Comparison of ENCODE assay signal across 9 cellular contexts in genomic region chr7:91942312-91942711, GRCh38. TPM values are rescaled to one million over a fixed set of nuclear protein-coding genes. Genes with fewer than 3 reads are reported as not detected.
DNase-seq lines count a peak whose midpoint lies in the region; ATAC-seq and TF ChIP-seq lines count a peak whose summit lies in the region.
"Had no signal": no experiment of that assay in that cellular context is flagged by ENCODE, and none has a peak within 500 bp of the region (broad histone marks: within the 10 kb centered on the region; RNA-seq: fewer than 3 reads in every experiment).

No MANE protein-coding gene starts in this region.

- H3K4me2 ChIP-seq in BLaER1 treated with 17β-estradiol and CSF1 and Interleukin-3, amounts not matched to agents 10 nM and 100 nM, result peak overlapping the region; percentile 80 to 95 (median 85)
- peak overlapping the region; percentile 68 for H3K4me2 ChIP-seq in KMS-11

- no peaks in the 10 kb centered on the region for H3K27me3 Mint-ChIP-seq in central memory CD8-positive, alpha-beta T cell
- H3K27me3 Mint-ChIP-seq in natural killer cell treated with Interleukin-12 subunit alpha and Interleukin-12 subunit beta and Interleukin-15 and Interleukin-18, amount 100 ng/mL, for 72 hours, result peaks cover 0 to 5% of the 10 kb centered on the region in 2 donors

- peak overlapping the region; percentile 92 for H3K4me3 Mint-ChIP-seq in central memory CD8-positive, alpha-beta T cell
- peak overlapping the region; percentile 94 for H3K4me3 Mint-ChIP-seq in natural killer cell treated with Interleukin-12 subunit alpha and Interleukin-12 subunit beta and Interleukin-15 and Interleukin-18, amount 100 ng/mL, for 72 hours

- peaks cover 0 to 51% (median 20%) of the 10 kb centered on the region in 11 experiments; a peak in 13 of 22 replicates for H4K20me1 ChIP-seq in BLaER1 treated with 17β-estradiol and CSF1 and Interleukin-3, amounts not matched to agents 10 nM and 100 nM
- H4K20me1 ChIP-seq in KMS-11 (ENCODE audit: insufficient read depth), result no peaks in the 10 kb centered on the region

- H3K27ac ChIP-seq in BLaER1 treated with 17β-estradiol and CSF1 and Interleukin-3, amounts not matched to agents 10 nM and 100 nM, result peak overlapping the region in 2 of 11 experiments; percentile 86 to 91; a peak in 1 of 22 replicates
- no peak overlapping the region; the same call in 1 of the 2 replicates for H3K27ac ChIP-seq in KMS-11
- H3K27ac ChIP-seq: SJSA1 had no signal

- H3K36me3 Mint-ChIP-seq in central memory CD8-positive, alpha-beta T cell (ENCODE audit: insufficient read depth), result peaks cover 15% of the 10 kb centered on the region
- H3K36me3 Mint-ChIP-seq in natural killer cell treated with Interleukin-12 subunit alpha and Interleukin-12 subunit beta and Interleukin-15 and Interleukin-18, amount 100 ng/mL, for 72 hours, result peaks cover 5% of the 10 kb centered on the region

- H3K4me1 ChIP-seq in BLaER1 treated with 17β-estradiol and CSF1 and Interleukin-3, amounts not matched to agents 10 nM and 100 nM, result peaks cover 33 to 58% (median 52%) of the 10 kb centered on the region in 10 experiments
- peaks cover 48% of the 10 kb centered on the region for H3K4me1 ChIP-seq in KMS-11 (ENCODE audit: low read depth, poor library complexity, severe bottlenecking)

- peaks cover 0 to 1% (median 0%) of the 10 kb centered on the region in 11 experiments; a peak in 1 of 22 replicates for H3K36me3 ChIP-seq in BLaER1 treated with 17β-estradiol and CSF1 and Interleukin-3, amounts not matched to agents 10 nM and 100 nM
- H3K36me3 ChIP-seq in KMS-11 (ENCODE audit: insufficient read depth), result no peaks in the 10 kb centered on the region

- peak overlapping the region; percentile 68 to 93 (median 88) for H3K4me3 ChIP-seq in BLaER1 treated with 17β-estradiol and CSF1 and Interleukin-3, amounts not matched to agents 10 nM and 100 nM
- no peak overlapping the region for H3K4me3 ChIP-seq in KMS-11 (IDR thresholded peaks at IDR 0.05; ENCODE audit: insufficient read depth, low read depth, low read length)

- H3K9me3 Mint-ChIP-seq in central memory CD8-positive, alpha-beta T cell, result no peaks in the 10 kb centered on the region
- H3K9me3 Mint-ChIP-seq in natural killer cell treated with Interleukin-12 subunit alpha and Interleukin-12 subunit beta and Interleukin-15 and Interleukin-18, amount 100 ng/mL, for 72 hours, result no peaks in the 10 kb centered on the region

- no peak for TF ChIP-seq CTCF in KMS-11 (conservative IDR thresholded peaks at IDR 0.05; ENCODE audit: low read depth, low read length)

- H2AFZ ChIP-seq in KMS-11 (ENCODE audit: low read depth), result no peak overlapping the region

- no peak for ATAC-seq in central memory CD8-positive, alpha-beta T cell (replicated peaks; ENCODE audit: extremely low read depth, poor library complexity, severe bottlenecking)
- ATAC-seq in natural killer cell treated with Interleukin-12 subunit alpha and Interleukin-12 subunit beta and Interleukin-15 and Interleukin-18, amount 100 ng/mL, for 72 hours, result no peak
- no peak for ATAC-seq in GM18519 (IDR thresholded peaks at IDR 0.05; ENCODE audit: low FRiP score, unreplicated experiment)

- DNase-seq in central memory CD8-positive, alpha-beta T cell (ENCODE audit: low spot score in 2 of 2), result no peak
- no peak for DNase-seq in natural killer cell treated with Interleukin-12 subunit alpha and Interleukin-12 subunit beta and Interleukin-15 and Interleukin-18, amount 100 ng/mL, for 72 hours (ENCODE audit: low spot score)
- no peak for DNase-seq in NK-92 (lab: John Stamatoyannopoulos, UW; ENCODE audit: unreplicated experiment)
- DNase-seq in NCI-H2029 treated with DMSO at 0.1 percent for 48 hours (lab: John Stamatoyannopoulos, UW), result no peak
- DNase-seq in NCI-H1436 treated with DMSO at 0.1 percent for 48 hours (lab: John Stamatoyannopoulos, UW), result no peak

- peak overlapping the region; percentile 93 for H3K27ac Mint-ChIP-seq in central memory CD8-positive, alpha-beta T cell (ENCODE audit: low read depth)
- peak overlapping the region; percentile 79 to 88 for H3K27ac Mint-ChIP-seq in natural killer cell treated with Interleukin-12 subunit alpha and Interleukin-12 subunit beta and Interleukin-15 and Interleukin-18, amount 100 ng/mL, for 72 hours

- H3K4me1 Mint-ChIP-seq in central memory CD8-positive, alpha-beta T cell, result peaks cover 45% of the 10 kb centered on the region
- H3K4me1 Mint-ChIP-seq in natural killer cell treated with Interleukin-12 subunit alpha and Interleukin-12 subunit beta and Interleukin-15 and Interleukin-18, amount 100 ng/mL, for 72 hours (ENCODE audit: low read depth in 2 of 2), result peaks cover 28 to 30% of the 10 kb centered on the region in 2 donors

- H3K27me3 ChIP-seq in BLaER1 treated with 17β-estradiol and CSF1 and Interleukin-3, amounts not matched to agents 10 nM and 100 nM, result no peaks in the 10 kb centered on the region
- no peaks in the 10 kb centered on the region for H3K27me3 ChIP-seq in KMS-11 (ENCODE audit: insufficient read depth, low read depth)
- H3K27me3 ChIP-seq: SJSA1 had no signal

- H3K9me3 ChIP-seq in BLaER1 treated with 17β-estradiol and CSF1 and Interleukin-3, amounts not matched to agents 10 nM and 100 nM (replicated peaks in 1 of 11), result no peaks in the 10 kb centered on the region
- H3K9me3 ChIP-seq: SJSA1 had no signal

- H3K79me2 ChIP-seq in KMS-11 (ENCODE audit: insufficient read depth, low read depth), result peaks cover 62% of the 10 kb centered on the region

- peak overlapping the region in 9 of 11 experiments; percentile 86 to 95 (median 90); a peak in 14 of 22 replicates for H3K9ac ChIP-seq in BLaER1 treated with 17β-estradiol and CSF1 and Interleukin-3, amounts not matched to agents 10 nM and 100 nM
- no peak overlapping the region for H3K9ac ChIP-seq in KMS-11

RNA-seq across cellular contexts. Expression of gene AKAP9, which starts 1.6 kb away (rescaled TPM):
- 10 to 100 TPM; 39.1 to 51.9 TPM for total RNA-seq in natural killer cell treated with Interleukin-12 subunit alpha and Interleukin-12 subunit beta and Interleukin-15 and Interleukin-18, amount 100 ng/mL, for 72 hours
